In genomic region chr2:54947121-54947520, GRCh38 we compare ENCODE assay signal across 18 cellular contexts.
A peak's percentile ranks its signal among the peaks of the same experiment; 100 is the strongest.
DNase-seq lines count a peak whose midpoint lies in the region; ATAC-seq, FAIRE-seq and TF ChIP-seq lines count a peak whose summit lies in the region.
"Had no signal": no experiment of that assay in that cellular context is flagged by ENCODE, and none has a peak within 500 bp of the region (broad histone marks: within the 10 kb centered on the region; RNA-seq: fewer than 3 reads in every experiment).

No MANE protein-coding gene starts in this region.

- no peaks in the 10 kb centered on the region for H3K9me3 ChIP-seq in astrocyte (ENCODE audit: insufficient read depth, low read depth, low read length)
- H3K9me3 ChIP-seq in neuronal stem cell (replicated peaks in 1 of 2; ENCODE audit: control insufficient read depth in 2 of 2, insufficient read depth in 1 of 2, low read depth in 1 of 2, low read length in 2 of 2), result no peaks in the 10 kb centered on the region
- H3K9me3 ChIP-seq: BE2C had no signal

- H3K79me2 ChIP-seq in astrocyte (ENCODE audit: insufficient read depth, low read length), result no peaks in the 10 kb centered on the region

- no peaks in the 10 kb centered on the region for H3K4me1 ChIP-seq in astrocyte (ENCODE audit: insufficient read depth, low read length)
- H3K4me1 ChIP-seq in neuronal stem cell (ENCODE audit: control insufficient read depth in 2 of 2, insufficient read depth in 1 of 2, low read depth in 1 of 2, low read length in 2 of 2), result peaks cover 17 to 20% of the 10 kb centered on the region in 2 donors
- H3K4me1 ChIP-seq: BE2C had no signal

- H2BK5ac ChIP-seq in neuronal stem cell (ENCODE audit: low read length), result no peak overlapping the region

- H2BK12ac ChIP-seq in neuronal stem cell (ENCODE audit: low read length), result no peak overlapping the region

- H3K4me3 Mint-ChIP-seq in astrocyte (ENCODE audit: unreplicated experiment), result no peak overlapping the region
- H3K4me3 Mint-ChIP-seq in activated CD4-positive, alpha-beta memory T cell treated with anti-CD3 and anti-CD28 coated beads for 36 hours, result no peak overlapping the region
- H3K4me3 Mint-ChIP-seq: CD4-positive, alpha-beta T cell had no signal

- H3K4me3 ChIP-seq in astrocyte (ENCODE audit: insufficient read depth, low read depth, low read length), result no peak overlapping the region
- H3K4me3 ChIP-seq in dorsolateral prefrontal cortex, result peak overlapping the region in 56 of 59 donors; percentile 4 to 61 (median 38)
- no peak overlapping the region for H3K4me3 ChIP-seq in neuronal stem cell (ENCODE audit: low read length in 2 of 2)

- H3K36me3 Mint-ChIP-seq in astrocyte (ENCODE audit: low read depth, unreplicated experiment), result no peaks in the 10 kb centered on the region
- H3K36me3 Mint-ChIP-seq in activated CD4-positive, alpha-beta memory T cell treated with anti-CD3 and anti-CD28 coated beads for 36 hours, result no peaks in the 10 kb centered on the region

- ATAC-seq in HG02678 (IDR thresholded peaks at IDR 0.05; ENCODE audit: unreplicated experiment), result no peak
- ATAC-seq: HCT116 had no signal

- CTCF ChIA-PET in activated CD4-positive, alpha-beta memory T cell treated with anti-CD3 and anti-CD28 coated beads for 36 hours (lab: Charles Lee), result no interaction called here

- H2AFZ ChIP-seq in astrocyte (ENCODE audit: low read depth, low read length) (no peak overlapping the region), neuronal stem cell (ENCODE audit: low read length) (peak overlapping the region; percentile 66)

- H3K27me3 ChIP-seq in astrocyte (ENCODE audit: insufficient read depth, low read length), result no peaks in the 10 kb centered on the region
- no peaks in the 10 kb centered on the region for H3K27me3 ChIP-seq in dorsolateral prefrontal cortex
- no peaks in the 10 kb centered on the region for H3K27me3 ChIP-seq in neuronal stem cell (ENCODE audit: control insufficient read depth in 3 of 3, insufficient read depth in 3 of 3, low read depth in 1 of 3, low read length in 3 of 3)
- H3K27me3 ChIP-seq: BE2C had no signal

- TF ChIP-seq CTCF in astrocyte (IDR thresholded peaks at IDR 0.05; ENCODE audit: insufficient read depth, low read depth, low read length) (no peak), dorsolateral prefrontal cortex (IDR thresholded peaks at IDR 0.05 in 54 of 56, conservative IDR thresholded peaks at IDR 0.05 in 2 of 56; ENCODE audit: low read depth in 1 of 56, partially characterized antibody in 56 of 56) (no peak)

- no peak overlapping the region for H2AK5ac ChIP-seq in neuronal stem cell (ENCODE audit: low read depth, low read length)

- peaks cover 8% of the 10 kb centered on the region for H3K27me3 Mint-ChIP-seq in astrocyte (ENCODE audit: low read depth, unreplicated experiment)
- no peaks in the 10 kb centered on the region for H3K27me3 Mint-ChIP-seq in activated CD4-positive, alpha-beta memory T cell treated with anti-CD3 and anti-CD28 coated beads for 36 hours

- no peak overlapping the region for H3K18ac ChIP-seq in neuronal stem cell (ENCODE audit: low read length)

- intact Hi-C loops in dorsolateral prefrontal cortex (cut with DNase I), result loop anchor here (5.0 to 10.0 kb wide), 2 partner anchors 45 to 58 kb away; no protein-coding TSS in a partner anchor
- intact Hi-C loops in activated CD4-positive, alpha-beta memory T cell treated with anti-CD3 and anti-CD28 coated beads for 36 hours (cut with micrococcal nuclease), result no loop called here

- H4K91ac ChIP-seq in neuronal stem cell (ENCODE audit: low read depth, low read length, poor library complexity), result no peak overlapping the region

- no peak overlapping the region for H2BK15ac ChIP-seq in neuronal stem cell (ENCODE audit: low read length)

- no peak overlapping the region for H3K14ac ChIP-seq in neuronal stem cell (ENCODE audit: low read length)

- H4K8ac ChIP-seq in neuronal stem cell (ENCODE audit: low read depth, low read length), result no peak overlapping the region

- POLR2A ChIA-PET in activated CD4-positive, alpha-beta memory T cell treated with anti-CD3 and anti-CD28 coated beads for 36 hours (lab: Charles Lee), result no interaction called here

- no peaks in the 10 kb centered on the region for H3K36me3 ChIP-seq in astrocyte (ENCODE audit: insufficient read depth, low read length)
- no peaks in the 10 kb centered on the region for H3K36me3 ChIP-seq in neuronal stem cell (replicated peaks in 1 of 2; ENCODE audit: control insufficient read depth in 2 of 2, insufficient read depth in 2 of 2, low read length in 2 of 2)
- H3K36me3 ChIP-seq: BE2C had no signal

- no peak overlapping the region for H3K27ac Mint-ChIP-seq in astrocyte (ENCODE audit: unreplicated experiment)
- no peak overlapping the region for H3K27ac Mint-ChIP-seq in activated CD4-positive, alpha-beta memory T cell treated with anti-CD3 and anti-CD28 coated beads for 36 hours
- H3K27ac Mint-ChIP-seq: CD4-positive, alpha-beta T cell had no signal

- no peak overlapping the region for H3K4ac ChIP-seq in neuronal stem cell (ENCODE audit: low read length)

- no peaks in the 10 kb centered on the region for H3K79me1 ChIP-seq in neuronal stem cell (ENCODE audit: low read depth, low read length)

- FAIRE-seq in astrocyte (lab: Jason Lieb, UNC), result no peak
- FAIRE-seq: HTR-8/SVneo had no signal

- no peak overlapping the region for H3K27ac ChIP-seq in astrocyte (ENCODE audit: low read depth, low read length)
- H3K27ac ChIP-seq in dorsolateral prefrontal cortex, result peak overlapping the region in 58 of 59 donors; percentile 20 to 93 (median 82)
- H3K27ac ChIP-seq in neuronal stem cell (replicated peaks; ENCODE audit: low read length), result no peak overlapping the region
- H3K27ac ChIP-seq in temporal lobe (ENCODE audit: low read depth, low read length), result peak overlapping the region; percentile 45
- H3K27ac ChIP-seq: HL-60 had no signal

- no peaks in the 10 kb centered on the region for H4K20me1 ChIP-seq in astrocyte (ENCODE audit: insufficient read depth, low read length)

- no CpG with 5 or more reads among the region's 10 CpGs for WGBS in neuronal stem cell (ENCODE audit: extremely low coverage in 2 of 2, insufficient read length in 2 of 2, insufficient replicate concordance in 1 of 2), 2 donors

- H3K9ac ChIP-seq in astrocyte (ENCODE audit: low read length) (peak overlapping the region; percentile 9), neuronal stem cell (ENCODE audit: low read depth, low read length, poor library complexity) (no peak overlapping the region)

- no peaks in the 10 kb centered on the region for H3K4me1 Mint-ChIP-seq in astrocyte (ENCODE audit: low read depth, unreplicated experiment)
- peaks cover 6% of the 10 kb centered on the region for H3K4me1 Mint-ChIP-seq in activated CD4-positive, alpha-beta memory T cell treated with anti-CD3 and anti-CD28 coated beads for 36 hours (ENCODE audit: low read depth)

- DNase-seq in astrocyte (ENCODE audit: low read depth) (no peak), dorsolateral prefrontal cortex (peak in 3 of 10 donors; percentile 38 to 70 (median 66)), neuronal stem cell (ENCODE audit: low spot score) (no peak), NCI-H187 (lab: John Stamatoyannopoulos, UW) (no peak), SHP77 treated with DMSO at 0.1 percent for 48 hours (lab: John Stamatoyannopoulos, UW) (no peak)
- DNase-seq in activated CD4-positive, alpha-beta memory T cell treated with anti-CD3 and anti-CD28 coated beads for 36 hours, result no peak
- DNase-seq: BE2C; CD4-positive, alpha-beta T cell; DMS53; MV-4-11; NCI-H1417 treated with DMSO at 0.1 percent for 48 hours; NCI-H2081; NCI-H510A treated with DMSO at 0.1 percent for 48 hours had no signal

- no peak overlapping the region for H3K23ac ChIP-seq in neuronal stem cell (ENCODE audit: low read depth, low read length, poor library complexity)

- H2BK120ac ChIP-seq in neuronal stem cell (ENCODE audit: low read depth, low read length), result no peak overlapping the region

- H3K4me2 ChIP-seq in astrocyte (ENCODE audit: low read length) (peak overlapping the region; percentile 52), neuronal stem cell (ENCODE audit: insufficient read depth, low read length, poor library complexity, severe bottlenecking) (no peak overlapping the region)

- H3K9me3 Mint-ChIP-seq in astrocyte (ENCODE audit: unreplicated experiment), result no peaks in the 10 kb centered on the region
- no peaks in the 10 kb centered on the region for H3K9me3 Mint-ChIP-seq in activated CD4-positive, alpha-beta memory T cell treated with anti-CD3 and anti-CD28 coated beads for 36 hours
- H3K9me3 Mint-ChIP-seq: CD4-positive, alpha-beta T cell had no signal

Comparison
In these comparisons a context has a peak if more than half of its experiments do, and no peak if none do; other contexts are left out.
1. H3K27ac ChIP-seq: peak in dorsolateral prefrontal cortex (58 of 59) and temporal lobe (single experiment); none in astrocyte (single experiment) and neuronal stem cell (single experiment).
2. H3K4me3 ChIP-seq: peak in dorsolateral prefrontal cortex (56 of 59); none in astrocyte (single experiment) and neuronal stem cell (0 of 2).